ENCODE assay signal across 14 cellular contexts in the genomic region with DNA sequence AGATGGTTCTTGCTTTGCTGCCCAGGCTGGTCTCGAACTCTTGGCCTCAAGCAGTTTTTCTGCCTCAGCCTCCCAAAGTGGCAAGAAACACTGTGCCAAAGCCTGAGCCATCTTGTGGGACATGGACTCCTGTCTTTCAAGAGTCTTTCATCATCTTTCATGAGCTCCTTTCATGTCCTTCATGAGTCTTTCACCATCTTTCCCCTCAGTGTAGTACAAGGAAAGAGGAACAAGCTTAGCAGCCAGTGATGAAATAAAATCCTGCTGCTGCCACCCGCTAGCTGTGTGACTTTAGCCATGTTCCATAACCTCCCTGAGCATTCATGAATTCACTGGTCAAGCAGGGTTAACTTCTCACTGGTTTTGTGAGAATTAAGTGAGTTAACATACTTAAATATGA.
"Had no signal": no experiment of that assay in that cellular context is flagged by ENCODE, and none has a peak within 500 bp of the region (broad histone marks: within the 10 kb centered on the region; RNA-seq: fewer than 3 reads in every experiment).

No MANE protein-coding gene starts in this region.

- H3K27ac ChIP-seq: epithelial cell of prostate, neural progenitor cell, parathyroid adenoma, tibial nerve, vagina, VCaP had no signal

- H3K4me3 ChIP-seq: neural progenitor cell, tibial nerve, vagina had no signal

- ATAC-seq: activated T-cell treated with anti-CD3 and anti-CD28 coated beads, Interleukin-2, amount 50 U/mL, for 4 hours had no signal

- DNase-seq: activated CD4-positive, alpha-beta memory T cell treated with anti-CD3 and anti-CD28 coated beads for 36 hours; activated effector memory CD4-positive, alpha-beta T cell treated with Interleukin-2 at 50 U/mL for 16 hours; activated naive CD4-positive, alpha-beta T cell treated with anti-CD3 and anti-CD28 coated beads, Interleukin-2, amount 50 U/mL, for 16 hours; activated T-cell treated with anti-CD3 and anti-CD28 coated beads, Interleukin-2, amount 50 U/mL, for 4 hours; foreskin melanocyte; kidney glomerular epithelial cell; stimulated activated CD4-positive, alpha-beta T cell treated with anti-CD3 and anti-CD28 coated beads, Interleukin-4, amount 100 ng/mL, for 24 hours; stimulated activated naive CD4-positive, alpha-beta T cell had no signal

- H3K36me3 ChIP-seq: neural progenitor cell, tibial nerve, vagina had no signal

- H3K4me1 ChIP-seq: neural progenitor cell, parathyroid adenoma, tibial nerve, vagina had no signal

- H3K27me3 ChIP-seq: neural progenitor cell, tibial nerve, vagina had no signal

- H3K9me3 ChIP-seq: tibial nerve, vagina had no signal
